Comparison of ENCODE assay signal across 13 cellular contexts in the genomic region with DNA sequence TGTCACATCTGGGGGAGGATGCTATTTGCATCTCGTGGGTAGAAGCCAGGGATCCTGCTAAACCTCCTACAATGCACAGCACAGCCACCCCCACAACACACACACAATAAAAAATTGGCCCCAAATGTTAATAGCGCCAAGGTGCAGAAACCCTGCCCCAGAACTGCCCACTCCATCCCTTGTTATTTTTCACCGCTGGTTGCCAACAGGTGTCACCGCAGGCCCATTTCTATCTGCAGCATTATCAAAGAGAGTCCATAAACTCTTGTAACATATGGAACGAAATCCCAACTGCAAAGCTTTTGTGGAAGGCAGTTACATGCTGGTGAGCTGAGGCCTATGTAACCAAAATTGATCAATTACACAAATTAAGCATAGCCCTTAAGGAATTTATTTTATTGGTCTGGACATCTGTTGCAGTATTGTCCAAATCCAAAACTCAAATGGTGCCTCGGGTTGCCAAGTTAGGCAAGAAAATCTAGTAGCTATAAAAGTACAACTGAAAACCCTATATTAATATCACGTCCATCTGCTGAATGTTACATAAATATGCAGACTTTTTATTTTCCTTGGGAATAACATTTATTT.
DNase-seq lines count a peak whose midpoint lies in the region; ATAC-seq and TF ChIP-seq lines count a peak whose summit lies in the region.
"Had no signal": no experiment of that assay in that cellular context is flagged by ENCODE, and none has a peak within 500 bp of the region (broad histone marks: within the 10 kb centered on the region; RNA-seq: fewer than 3 reads in every experiment).

No MANE protein-coding gene starts in this region.

- H3K18ac ChIP-seq in H9 (ENCODE audit: insufficient read length, low read depth, low read length): no peak overlapping the region

- H2BK20ac ChIP-seq in H9 (ENCODE audit: low read depth, low read length, poor library complexity, severe bottlenecking): no peak overlapping the region

- no peak overlapping the region for H2BK5ac ChIP-seq in H9 (ENCODE audit: insufficient read length, low read length)

- no peaks in the 10 kb centered on the region for H3K9me3 ChIP-seq in BLaER1 treated with 17β-estradiol and CSF1 and Interleukin-3, amounts not matched to agents 10 nM and 100 nM (replicated peaks in 1 of 11)
- H3K9me3 ChIP-seq in H9 (ENCODE audit: control insufficient read depth, low read depth, low read length): no peaks in the 10 kb centered on the region

- H2AK5ac ChIP-seq in H9 (ENCODE audit: insufficient read length, low read length): no peak overlapping the region

- no peaks in the 10 kb centered on the region for H3K23me2 ChIP-seq in H9 (ENCODE audit: insufficient read length, low read depth, low read length, poor library complexity, severe bottlenecking)

- H3K9ac ChIP-seq in BLaER1 treated with 17β-estradiol and CSF1 and Interleukin-3, amounts not matched to agents 10 nM and 100 nM: no peak overlapping the region
- H3K9ac ChIP-seq in H9 (ENCODE audit: extremely low read depth, insufficient read length, low read length): no peak overlapping the region

- H3K9me3 Mint-ChIP-seq in H9: no peaks in the 10 kb centered on the region

- H3K4me3 ChIP-seq in BLaER1 treated with 17β-estradiol and CSF1 and Interleukin-3, amounts not matched to agents 10 nM and 100 nM: no peak overlapping the region
- no peak overlapping the region for H3K4me3 ChIP-seq in kidney epithelial cell (ENCODE audit: low read depth, low read length)

- H4K8ac ChIP-seq in H9 (replicated peaks; ENCODE audit: insufficient read length, low read depth, low read length): no peak overlapping the region

- H3K27me3 ChIP-seq in BLaER1 treated with 17β-estradiol and CSF1 and Interleukin-3, amounts not matched to agents 10 nM and 100 nM: peaks cover 0 to 7% (median 0%) of the 10 kb centered on the region in 11 experiments; a peak in 1 of 22 replicates
- H3K27me3 ChIP-seq in H9 (ENCODE audit: insufficient read depth, low read length) (no peaks in the 10 kb centered on the region), kidney epithelial cell (ENCODE audit: control insufficient read depth, insufficient read depth, low read length) (peaks cover 8% of the 10 kb centered on the region)

- H3T11ph ChIP-seq in H9 (ENCODE audit: low read length): no peak overlapping the region

- H4K20me1 ChIP-seq in BLaER1 treated with 17β-estradiol and CSF1 and Interleukin-3, amounts not matched to agents 10 nM and 100 nM: no peaks in the 10 kb centered on the region
- H4K20me1 ChIP-seq in H9 (ENCODE audit: control insufficient read depth, insufficient read depth, insufficient read length): no peaks in the 10 kb centered on the region

- H2BK15ac ChIP-seq in H9 (ENCODE audit: low read depth, low read length): no peak overlapping the region

- H4K91ac ChIP-seq in H9 (ENCODE audit: insufficient read length, low read depth, low read length): no peak overlapping the region

- peaks cover 16 to 61% (median 40%) of the 10 kb centered on the region in 10 experiments for H3K4me1 ChIP-seq in BLaER1 treated with 17β-estradiol and CSF1 and Interleukin-3, amounts not matched to agents 10 nM and 100 nM
- peaks cover 2% of the 10 kb centered on the region; the same call in 1 of the 2 replicates for H3K4me1 ChIP-seq in H9 (ENCODE audit: insufficient read depth, low read length)

- H3K4me2 ChIP-seq in BLaER1 treated with 17β-estradiol and CSF1 and Interleukin-3, amounts not matched to agents 10 nM and 100 nM: peak overlapping the region in 7 of 11 experiments; percentile 4 to 70 (median 24); a peak in 9 of 22 replicates
- no peak overlapping the region for H3K4me2 ChIP-seq in H9 (ENCODE audit: insufficient read depth, insufficient read length, low read length)

- H3K36me3 ChIP-seq in BLaER1 treated with 17β-estradiol and CSF1 and Interleukin-3, amounts not matched to agents 10 nM and 100 nM: no peaks in the 10 kb centered on the region
- no peaks in the 10 kb centered on the region for H3K36me3 ChIP-seq in kidney epithelial cell (ENCODE audit: control insufficient read depth, insufficient read depth, low read length)

- no peak overlapping the region for H3K27ac ChIP-seq in BLaER1 treated with 17β-estradiol and CSF1 and Interleukin-3, amounts not matched to agents 10 nM and 100 nM
- H3K27ac ChIP-seq in H9 (ENCODE audit: insufficient read length, low read depth, low read length): no peak overlapping the region

- H2AFZ ChIP-seq in H9 (ENCODE audit: low read length): no peak overlapping the region

- WGBS in H9 (ENCODE audit: extremely low coverage, insufficient read length, low lambda C conversion rate): no CpG with 5 or more reads among the region's 7 CpGs

- H4K5ac ChIP-seq in H9 (ENCODE audit: insufficient read length, low read depth, low read length): no peak overlapping the region

- no peak overlapping the region for H3K14ac ChIP-seq in H9 (ENCODE audit: insufficient read depth, low read length)

- TF ChIP-seq CTCF in H9 (conservative IDR thresholded peaks at IDR 0.05) (peak; percentile 66), kidney epithelial cell (IDR thresholded peaks at IDR 0.05; ENCODE audit: insufficient read depth, low read length, poor library complexity, severe bottlenecking) (peak; percentile 57)

- peaks cover 2% of the 10 kb centered on the region; the same call in 1 of the 2 replicates for H3K27me3 Mint-ChIP-seq in H9 (ENCODE audit: low read depth)

- no peaks in the 10 kb centered on the region for H3K36me3 Mint-ChIP-seq in H9 (ENCODE audit: insufficient read depth in 1 of 3, low read depth in 3 of 3)

- H3K27ac Mint-ChIP-seq in H9: no peak overlapping the region

- no peak overlapping the region for H2BK12ac ChIP-seq in H9 (ENCODE audit: insufficient read length, low read depth, low read length)

- no peaks in the 10 kb centered on the region for H3K79me2 ChIP-seq in H9 (ENCODE audit: insufficient read depth, low read length)

- no peak for ATAC-seq in HG02759 (IDR thresholded peaks at IDR 0.05; ENCODE audit: unreplicated experiment)
- ATAC-seq: right cardiac atrium had no signal

- H3K56ac ChIP-seq in H9 (ENCODE audit: insufficient read length, low read depth, low read length): no peak overlapping the region

- H3K4me3 Mint-ChIP-seq in H9: no peak overlapping the region

- H3K4me1 Mint-ChIP-seq in H9: peaks cover 11 to 12% of the 10 kb centered on the region in 2 experiments

- H2BK120ac ChIP-seq in H9 (ENCODE audit: low read depth, low read length, poor library complexity, severe bottlenecking): no peak overlapping the region

- H3K23ac ChIP-seq in H9 (ENCODE audit: insufficient read length, low read depth, low read length): no peak overlapping the region

- no peak overlapping the region for H3K4ac ChIP-seq in H9 (ENCODE audit: low read depth, low read length)

- no peaks in the 10 kb centered on the region for H3K79me1 ChIP-seq in H9 (ENCODE audit: insufficient read depth, low read depth, low read length, poor library complexity, severe bottlenecking)

- no peak for DNase-seq in H9
- peak; percentile 7 for DNase-seq in SW480 (ENCODE audit: low spot score)
- no peak for DNase-seq in kidney epithelial cell (ENCODE audit: low read depth)
- no peak for DNase-seq in activated CD8-positive, alpha-beta memory T cell treated with anti-CD3 and anti-CD28 coated beads, Interleukin-2, amount 50 U/mL, for 48 hours
- no peak for DNase-seq in middle frontal gyrus (ENCODE audit: extremely low spot score, low spot score)
- no peak for DNase-seq in epidermal melanocyte (ENCODE audit: insufficient read length, low spot score)
- DNase-seq: activated T-cell treated with anti-CD3 and anti-CD28 coated beads for 4 hours, COR-L47, foreskin melanocyte, right cardiac atrium, T1000 had no signal
